1 cellular context compared by ENCODE assay signal in the genomic region with DNA sequence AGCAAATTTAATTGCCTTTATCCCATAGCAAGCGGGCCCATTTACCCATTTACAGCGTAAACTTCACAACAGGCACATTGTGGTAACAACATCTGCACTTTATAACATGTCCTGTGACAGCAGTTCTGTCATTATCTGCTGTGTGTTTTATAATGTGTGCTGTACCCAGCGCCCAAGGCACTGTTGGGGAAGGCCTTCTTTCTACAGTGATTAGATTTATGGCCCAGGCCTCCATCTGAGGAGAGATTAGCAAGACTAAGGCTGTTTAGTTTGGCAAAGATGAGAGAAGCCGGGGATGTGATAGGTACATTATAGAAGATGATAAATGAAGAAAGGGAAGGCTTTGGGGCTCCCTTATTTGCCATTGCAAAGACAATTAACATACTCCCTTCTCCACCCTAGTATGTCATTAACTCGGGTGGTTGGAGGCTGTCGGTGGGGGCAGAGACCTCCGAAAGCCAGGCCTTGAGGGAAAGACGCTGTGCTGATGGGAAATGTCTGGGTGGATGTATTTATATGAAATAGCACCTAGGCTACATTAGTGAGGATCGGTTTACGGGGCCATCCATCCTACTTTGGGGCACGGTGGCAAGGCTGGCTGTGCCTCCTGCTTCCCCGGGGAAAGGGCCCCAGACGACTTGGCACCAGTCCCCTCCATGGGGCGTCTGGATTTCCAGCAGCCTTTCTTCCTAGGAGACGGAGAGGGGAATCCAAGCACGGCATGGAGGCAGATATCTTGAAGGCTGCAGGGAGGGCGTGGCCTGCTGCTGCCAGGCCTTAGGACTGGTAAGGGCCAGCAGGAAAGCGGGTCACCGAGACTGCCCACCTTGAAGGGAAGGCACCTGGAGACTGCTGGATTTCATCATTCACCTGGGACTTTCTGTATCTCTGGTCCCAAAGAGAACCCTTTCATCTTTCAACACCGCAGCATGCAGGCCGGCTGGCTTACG.
TF ChIP-seq lines count a peak whose summit lies in the region.

No MANE protein-coding gene starts in this region.

TF ChIP-seq in SK-N-SH, 30 proteins besides CTCF, POLR2A, EP300 and RAD21 (continued from another document):
- TF ChIP-seq FOSL2 (IDR thresholded peaks at IDR 0.05; ENCODE audit: borderline replicate concordance, low read depth) (no peak), POLR2AphosphoS5 (IDR thresholded peaks at IDR 0.05; ENCODE audit: low read depth, low read length) (peak; percentile 60), SMC3 (IDR thresholded peaks at IDR 0.05; ENCODE audit: low read depth, low read length) (no peak), TCF12 (IDR thresholded peaks at IDR 0.05) (peak; percentile 77), FOXJ3 (CRISPR knock-in tag; IDR thresholded peaks at IDR 0.05) (peak; percentile 99), NFIC (IDR thresholded peaks at IDR 0.05; ENCODE audit: borderline replicate concordance) (peak; percentile 29; the same call in 1 of the 2 replicates), TAF1 (IDR thresholded peaks at IDR 0.05; ENCODE audit: borderline replicate concordance, low read depth, low read length) (no peak), GABPA (IDR thresholded peaks at IDR 0.05; ENCODE audit: low read depth) (no peak), MXI1 (IDR thresholded peaks at IDR 0.05; ENCODE audit: low read depth, low read length) (peak; percentile 70), SIN3A (IDR thresholded peaks at IDR 0.05; ENCODE audit: borderline replicate concordance, low read depth, low read length) (no peak)
- TF ChIP-seq, protein P1, sequence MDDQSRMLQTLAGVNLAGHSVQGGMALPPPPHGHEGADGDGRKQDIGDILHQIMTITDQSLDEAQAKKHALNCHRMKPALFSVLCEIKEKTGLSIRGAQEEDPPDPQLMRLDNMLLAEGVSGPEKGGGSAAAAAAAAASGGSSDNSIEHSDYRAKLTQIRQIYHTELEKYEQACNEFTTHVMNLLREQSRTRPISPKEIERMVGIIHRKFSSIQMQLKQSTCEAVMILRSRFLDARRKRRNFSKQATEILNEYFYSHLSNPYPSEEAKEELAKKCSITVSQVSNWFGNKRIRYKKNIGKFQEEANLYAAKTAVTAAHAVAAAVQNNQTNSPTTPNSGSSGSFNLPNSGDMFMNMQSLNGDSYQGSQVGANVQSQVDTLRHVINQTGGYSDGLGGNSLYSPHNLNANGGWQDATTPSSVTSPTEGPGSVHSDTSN (IDR thresholded peaks at IDR 0.05), result peak; percentile 34
